Comparison of ENCODE assay signal across 7 cellular contexts in genomic region chr2:88437010-88437409, GRCh38. TPM values are rescaled to one million over a fixed set of nuclear protein-coding genes. Genes with fewer than 3 reads are reported as not detected.
"Had no signal": no experiment of that assay in that cellular context is flagged by ENCODE, and none has a peak within 500 bp of the region (broad histone marks: within the 10 kb centered on the region; RNA-seq: fewer than 3 reads in every experiment).

No MANE protein-coding gene starts in this region.

- H3K4me2 ChIP-seq: GM23338 had no signal

- H2AFZ ChIP-seq: GM23338 had no signal

- H3K4me3 ChIP-seq: GM23338, K562 had no signal

- ATAC-seq: GM23338, K562 had no signal

- DNase-seq: H9, HCEC 1CT, HFFc6, IMR-90 had no signal

- H3K9me3 Mint-ChIP-seq: GM23338, HFFc6 had no signal

- H3K4me3 Mint-ChIP-seq: GM23338, H9, HFFc6 had no signal

- H3K27ac Mint-ChIP-seq: GM23338, HFFc6 had no signal

RNA-seq across cellular contexts. Expression of gene FOXI3, which starts 15.5 kb away (rescaled TPM):
- total RNA-seq: HFFc6, HT-29, IMR-90, K562 had no signal
- polyA plus RNA-seq: IMR-90, K562 had no signal
